8 cellular contexts compared by ENCODE assay signal in genomic region chr14:88562831-88563686, GRCh38.
DNase-seq lines count a peak whose midpoint lies in the region; ATAC-seq and TF ChIP-seq lines count a peak whose summit lies in the region.

A gene with protein sequence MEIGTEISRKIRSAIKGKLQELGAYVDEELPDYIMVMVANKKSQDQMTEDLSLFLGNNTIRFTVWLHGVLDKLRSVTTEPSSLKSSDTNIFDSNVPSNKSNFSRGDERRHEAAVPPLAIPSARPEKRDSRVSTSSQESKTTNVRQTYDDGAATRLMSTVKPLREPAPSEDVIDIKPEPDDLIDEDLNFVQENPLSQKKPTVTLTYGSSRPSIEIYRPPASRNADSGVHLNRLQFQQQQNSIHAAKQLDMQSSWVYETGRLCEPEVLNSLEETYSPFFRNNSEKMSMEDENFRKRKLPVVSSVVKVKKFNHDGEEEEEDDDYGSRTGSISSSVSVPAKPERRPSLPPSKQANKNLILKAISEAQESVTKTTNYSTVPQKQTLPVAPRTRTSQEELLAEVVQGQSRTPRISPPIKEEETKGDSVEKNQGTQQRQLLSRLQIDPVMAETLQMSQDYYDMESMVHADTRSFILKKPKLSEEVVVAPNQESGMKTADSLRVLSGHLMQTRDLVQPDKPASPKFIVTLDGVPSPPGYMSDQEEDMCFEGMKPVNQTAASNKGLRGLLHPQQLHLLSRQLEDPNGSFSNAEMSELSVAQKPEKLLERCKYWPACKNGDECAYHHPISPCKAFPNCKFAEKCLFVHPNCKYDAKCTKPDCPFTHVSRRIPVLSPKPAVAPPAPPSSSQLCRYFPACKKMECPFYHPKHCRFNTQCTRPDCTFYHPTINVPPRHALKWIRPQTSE (plus strand): TSS chr14:88563037. CDS start chr14:88563134, 97 bp downstream.

- peak within 1 kb of the TSS; percentile 93 for H3K27ac ChIP-seq in caudate nucleus (ENCODE audit: low read depth, low read length)

- DNase-seq in AG09319 (ENCODE audit: extremely low read depth, low read depth) (peak; percentile 63), NCI-H345 (lab: John Stamatoyannopoulos, UW) (peak; percentile 89), caudate nucleus (lab: John Stamatoyannopoulos, UW) (peak in 60 of 61 donors; percentile 8 to 90 (median 77)), iris pigment epithelial cell (ENCODE audit: low read depth) (peak; percentile 84)
- peak; percentile 71 to 78 (median 75) for DNase-seq in activated CD4-positive, CD25-positive, alpha-beta regulatory T cell (lab: John Stamatoyannopoulos, UW)
- peak; percentile 70 to 79 (median 78) for DNase-seq in stimulated activated CD4-positive, alpha-beta T cell treated with anti-CD3 and anti-CD28 coated beads, Interleukin-12 subunit alpha, Interleukin-12 subunit beta, amount 100 ng/mL, for 48 hours (ENCODE audit: low read depth in 2 of 3, low spot score in 1 of 3)

- no peak for TF ChIP-seq CTCF in AG09319 (IDR thresholded peaks at IDR 0.05; ENCODE audit: low read depth, low read length)

- ATAC-seq in GM18909 (IDR thresholded peaks at IDR 0.05; ENCODE audit: poor library complexity, unreplicated experiment): peak; percentile 96
- ATAC-seq in HG03159 (IDR thresholded peaks at IDR 0.05; ENCODE audit: unreplicated experiment): peak; percentile 97

Comparison
In these comparisons a context has a peak if more than half of its experiments do, and no peak if none do; other contexts are left out.
1. Peak in every context shown above with its lines: DNase-seq, ATAC-seq and H3K27ac ChIP-seq.